Comparison of ENCODE assay signal across 38 cellular contexts in the genomic region with DNA sequence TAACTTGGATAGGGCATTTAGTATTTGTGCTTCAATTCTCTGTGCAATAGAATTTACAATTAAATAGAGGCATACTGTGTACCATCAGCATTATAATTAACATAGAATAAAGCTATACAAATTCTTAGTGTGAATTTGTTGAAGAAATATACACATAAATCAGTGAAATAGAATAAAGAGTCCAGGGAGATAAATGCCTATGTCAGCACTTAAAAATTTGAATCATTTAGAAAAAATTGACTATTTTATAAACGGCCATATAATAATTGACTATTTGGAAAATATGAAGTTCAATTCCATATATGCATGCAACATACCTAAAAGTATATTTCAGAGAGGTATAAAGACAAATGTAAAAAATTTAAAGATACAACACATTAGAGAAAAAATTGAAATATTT.
"Had no signal": no experiment of that assay in that cellular context is flagged by ENCODE, and none has a peak within 500 bp of the region (broad histone marks: within the 10 kb centered on the region; RNA-seq: fewer than 3 reads in every experiment).

No MANE protein-coding gene starts in this region.

- H3K4me3 ChIP-seq: ascending aorta, cardiac muscle cell had no signal

- H3K4me1 Mint-ChIP-seq: activated CD4-positive, alpha-beta memory T cell treated with anti-CD3 and anti-CD28 coated beads, Interleukin-2, amount 10 ng/mL, durations not matched to agents 7 days and 5 days; activated CD4-positive, alpha-beta T cell treated with anti-CD3 and anti-CD28 coated beads for 36 hours; activated CD4-positive, alpha-beta T cell treated with anti-CD3 and anti-CD28 coated beads, Interleukin-2, amount 10 ng/mL, durations not matched to agents 7 days and 5 days; activated CD8-positive, alpha-beta memory T cell treated with anti-CD3 and anti-CD28 coated beads, Interleukin-2, amount 10 ng/mL, durations not matched to agents 7 days and 5 days; activated naive CD4-positive, alpha-beta T cell treated with anti-CD3 and anti-CD28 coated beads, Interleukin-2, amount 10 ng/mL, durations not matched to agents 7 days and 5 days; activated naive CD4-positive, alpha-beta T cell treated with anti-CD3 and anti-CD28 coated beads, Interleukin-2, amount 50 U/mL, for 24 hours; activated naive CD8-positive, alpha-beta T cell treated with anti-CD3 and anti-CD28 coated beads, Interleukin-2, amount 50 U/mL, for 24 hours; brain; central memory CD8-positive, alpha-beta T cell had no signal

- DNase-seq: activated CD4-positive, alpha-beta memory T cell treated with anti-CD3 and anti-CD28 coated beads, Interleukin-2, amount 10 ng/mL, durations not matched to agents 7 days and 5 days; activated CD4-positive, alpha-beta T cell treated with anti-CD3 and anti-CD28 coated beads for 1 hour; activated CD4-positive, alpha-beta T cell treated with anti-CD3 and anti-CD28 coated beads for 36 hours; activated CD4-positive, alpha-beta T cell treated with anti-CD3 and anti-CD28 coated beads for 48 hours; activated CD4-positive, alpha-beta T cell treated with anti-CD3 and anti-CD28 coated beads, Interleukin-2, amount 10 ng/mL, durations not matched to agents 7 days and 5 days; activated CD4-positive, alpha-beta T cell treated with anti-CD3 and anti-CD28 coated beads, Interleukin-2, amount 50 U/mL, for 48 hours; activated CD4-positive, CD25-positive, alpha-beta regulatory T cell; activated CD8-positive, alpha-beta memory T cell treated with anti-CD3 and anti-CD28 coated beads for 24 hours; activated CD8-positive, alpha-beta memory T cell treated with anti-CD3 and anti-CD28 coated beads, Interleukin-2, amount 10 ng/mL, durations not matched to agents 7 days and 5 days; activated CD8-positive, alpha-beta memory T cell treated with anti-CD3 and anti-CD28 coated beads, Interleukin-2, amount 50 U/mL, for 48 hours; activated CD8-positive, alpha-beta T cell treated with anti-CD3 and anti-CD28 coated beads, Interleukin-2, amount 10 ng/mL, durations not matched to agents 7 days and 5 days; activated effector memory CD4-positive, alpha-beta T cell treated with Interleukin-2 at 50 U/mL for 16 hours; activated gamma-delta T cell; activated naive CD4-positive, alpha-beta T cell treated with anti-CD3 and anti-CD28 coated beads, Interleukin-2, amount 10 ng/mL, durations not matched to agents 7 days and 5 days; activated naive CD4-positive, alpha-beta T cell treated with Interleukin-2 at 50 U/mL for 16 hours; activated naive CD8-positive, alpha-beta T cell treated with anti-CD3 and anti-CD28 coated beads, Interleukin-2, amount 10 ng/mL, durations not matched to agents 7 days and 5 days; activated naive CD8-positive, alpha-beta T cell treated with anti-CD3 and anti-CD28 coated beads, Interleukin-2, amount 50 U/mL, for 24 hours; activated T-cell treated with anti-CD3 and anti-CD28 coated beads, Interleukin-2, amount 50 U/mL, for 24 hours; activated T-cell treated with anti-CD3 and anti-CD28 coated beads, Interleukin-2, amount 50 U/mL, for 48 hours; amygdala; anterior cingulate cortex; caudate nucleus; cerebellar nuclear complex; T-helper 2 cell; T-helper 9 cell; WERI-Rb-1 had no signal

- H3K4me1 ChIP-seq: ascending aorta had no signal

- H3K27ac ChIP-seq: ascending aorta, cardiac muscle cell, WERI-Rb-1 had no signal

- H3K27me3 ChIP-seq: ascending aorta, cardiac muscle cell had no signal

- FAIRE-seq: bronchial epithelial cell had no signal

- H3K4me3 Mint-ChIP-seq: activated CD4-positive, alpha-beta memory T cell treated with anti-CD3 and anti-CD28 coated beads, Interleukin-2, amount 10 ng/mL, durations not matched to agents 7 days and 5 days; activated CD4-positive, alpha-beta T cell treated with anti-CD3 and anti-CD28 coated beads for 36 hours; activated CD4-positive, alpha-beta T cell treated with anti-CD3 and anti-CD28 coated beads, Interleukin-2, amount 10 ng/mL, durations not matched to agents 7 days and 5 days; activated CD8-positive, alpha-beta memory T cell treated with anti-CD3 and anti-CD28 coated beads, Interleukin-2, amount 10 ng/mL, durations not matched to agents 7 days and 5 days; activated CD8-positive, alpha-beta T cell treated with anti-CD3 and anti-CD28 coated beads, Interleukin-2, amount 10 ng/mL, durations not matched to agents 7 days and 5 days; activated naive CD4-positive, alpha-beta T cell treated with anti-CD3 and anti-CD28 coated beads, Interleukin-2, amount 10 ng/mL, durations not matched to agents 7 days and 5 days; activated naive CD4-positive, alpha-beta T cell treated with anti-CD3 and anti-CD28 coated beads, Interleukin-2, amount 50 U/mL, for 24 hours; activated naive CD8-positive, alpha-beta T cell; activated naive CD8-positive, alpha-beta T cell treated with anti-CD3 and anti-CD28 coated beads, Interleukin-2, amount 10 ng/mL, durations not matched to agents 7 days and 5 days; activated naive CD8-positive, alpha-beta T cell treated with anti-CD3 and anti-CD28 coated beads, Interleukin-2, amount 50 U/mL, for 24 hours; activated T-cell treated with anti-CD3 and anti-CD28 coated beads, Interleukin-2, amount 50 U/mL, for 24 hours; brain; central memory CD8-positive, alpha-beta T cell; T-helper 1 cell treated with Interleukin-12 subunit alpha and Interleukin-12 subunit beta and Interleukin-4 antibody, amounts not matched to agents 30 μg/mL and 1 μg/mL, for 36 hours; T-helper 2 cell treated with Interferon-gamma antibody and Interleukin-4, amounts not matched to agents 5 μg/mL and 100 μg/mL, for 36 hours; WTC11 had no signal

- H3K9me3 ChIP-seq: ascending aorta had no signal

- H3K9me3 Mint-ChIP-seq: activated CD4-positive, alpha-beta memory T cell treated with anti-CD3 and anti-CD28 coated beads, Interleukin-2, amount 10 ng/mL, durations not matched to agents 7 days and 5 days; activated CD4-positive, alpha-beta T cell treated with anti-CD3 and anti-CD28 coated beads, Interleukin-2, amount 10 ng/mL, durations not matched to agents 7 days and 5 days; activated naive CD4-positive, alpha-beta T cell treated with anti-CD3 and anti-CD28 coated beads, Interleukin-2, amount 10 ng/mL, durations not matched to agents 7 days and 5 days; activated naive CD4-positive, alpha-beta T cell treated with anti-CD3 and anti-CD28 coated beads, Interleukin-2, amount 50 U/mL, for 24 hours; activated naive CD8-positive, alpha-beta T cell treated with anti-CD3 and anti-CD28 coated beads, Interleukin-2, amount 10 ng/mL, durations not matched to agents 7 days and 5 days; activated naive CD8-positive, alpha-beta T cell treated with anti-CD3 and anti-CD28 coated beads, Interleukin-2, amount 50 U/mL, for 24 hours; activated T-cell treated with anti-CD3 and anti-CD28 coated beads, Interleukin-2, amount 50 U/mL, for 24 hours; activated T-helper 2 cell treated with anti-CD3 and anti-CD28 coated beads, Interferon-gamma antibody, Interleukin-2, Interleukin-4, amounts not matched to agents 10 μg/mL and 5 μg/mL and 100 μg/mL, durations not matched to agents 14 hours and 24 hours and 36 hours; central memory CD8-positive, alpha-beta T cell; T-helper 1 cell treated with Interleukin-12 subunit alpha and Interleukin-12 subunit beta and Interleukin-4 antibody, amounts not matched to agents 30 μg/mL and 1 μg/mL, for 36 hours; T-helper 2 cell treated with Interferon-gamma antibody and Interleukin-4, amounts not matched to agents 5 μg/mL and 100 μg/mL, for 36 hours; WTC11 had no signal

- H3K36me3 Mint-ChIP-seq: activated CD8-positive, alpha-beta memory T cell treated with anti-CD3 and anti-CD28 coated beads, Interleukin-2, amount 10 ng/mL, durations not matched to agents 7 days and 5 days; activated naive CD4-positive, alpha-beta T cell treated with anti-CD3 and anti-CD28 coated beads, Interleukin-2, amount 10 ng/mL, durations not matched to agents 7 days and 5 days; activated naive CD4-positive, alpha-beta T cell treated with anti-CD3 and anti-CD28 coated beads, Interleukin-2, amount 50 U/mL, for 24 hours; activated naive CD8-positive, alpha-beta T cell; activated naive CD8-positive, alpha-beta T cell treated with anti-CD3 and anti-CD28 coated beads, Interleukin-2, amount 10 ng/mL, durations not matched to agents 7 days and 5 days; brain; WTC11 had no signal

- H3K27ac Mint-ChIP-seq: activated CD4-positive, alpha-beta memory T cell treated with anti-CD3 and anti-CD28 coated beads, Interleukin-2, amount 10 ng/mL, durations not matched to agents 7 days and 5 days; activated CD4-positive, alpha-beta T cell treated with anti-CD3 and anti-CD28 coated beads for 36 hours; activated CD4-positive, alpha-beta T cell treated with anti-CD3 and anti-CD28 coated beads, Interleukin-2, amount 10 ng/mL, durations not matched to agents 7 days and 5 days; activated CD8-positive, alpha-beta memory T cell treated with anti-CD3 and anti-CD28 coated beads, Interleukin-2, amount 10 ng/mL, durations not matched to agents 7 days and 5 days; activated CD8-positive, alpha-beta T cell treated with anti-CD3 and anti-CD28 coated beads, Interleukin-2, amount 10 ng/mL, durations not matched to agents 7 days and 5 days; activated naive CD4-positive, alpha-beta T cell treated with anti-CD3 and anti-CD28 coated beads, Interleukin-2, amount 10 ng/mL, durations not matched to agents 7 days and 5 days; activated naive CD4-positive, alpha-beta T cell treated with anti-CD3 and anti-CD28 coated beads, Interleukin-2, amount 50 U/mL, for 24 hours; activated naive CD8-positive, alpha-beta T cell; activated naive CD8-positive, alpha-beta T cell treated with anti-CD3 and anti-CD28 coated beads, Interleukin-2, amount 10 ng/mL, durations not matched to agents 7 days and 5 days; activated naive CD8-positive, alpha-beta T cell treated with anti-CD3 and anti-CD28 coated beads, Interleukin-2, amount 50 U/mL, for 24 hours; activated T-cell treated with anti-CD3 and anti-CD28 coated beads, Interleukin-2, amount 50 U/mL, for 24 hours; activated T-helper 2 cell treated with anti-CD3 and anti-CD28 coated beads, Interferon-gamma antibody, Interleukin-2, Interleukin-4, amounts not matched to agents 10 μg/mL and 5 μg/mL and 100 μg/mL, durations not matched to agents 14 hours and 24 hours and 36 hours; brain; T-helper 1 cell treated with Interleukin-12 subunit alpha and Interleukin-12 subunit beta and Interleukin-4 antibody, amounts not matched to agents 30 μg/mL and 1 μg/mL, for 36 hours; T-helper 2 cell treated with Interferon-gamma antibody and Interleukin-4, amounts not matched to agents 5 μg/mL and 100 μg/mL, for 36 hours; WTC11 had no signal

- H3K27me3 Mint-ChIP-seq: activated CD4-positive, alpha-beta memory T cell treated with anti-CD3 and anti-CD28 coated beads, Interleukin-2, amount 10 ng/mL, durations not matched to agents 7 days and 5 days; activated CD4-positive, alpha-beta T cell treated with anti-CD3 and anti-CD28 coated beads for 36 hours; activated CD4-positive, alpha-beta T cell treated with anti-CD3 and anti-CD28 coated beads, Interleukin-2, amount 10 ng/mL, durations not matched to agents 7 days and 5 days; activated CD8-positive, alpha-beta memory T cell treated with anti-CD3 and anti-CD28 coated beads, Interleukin-2, amount 10 ng/mL, durations not matched to agents 7 days and 5 days; activated naive CD4-positive, alpha-beta T cell treated with anti-CD3 and anti-CD28 coated beads, Interleukin-2, amount 50 U/mL, for 24 hours; activated naive CD8-positive, alpha-beta T cell; activated naive CD8-positive, alpha-beta T cell treated with anti-CD3 and anti-CD28 coated beads, Interleukin-2, amount 10 ng/mL, durations not matched to agents 7 days and 5 days; activated naive CD8-positive, alpha-beta T cell treated with anti-CD3 and anti-CD28 coated beads, Interleukin-2, amount 50 U/mL, for 24 hours; activated T-cell treated with anti-CD3 and anti-CD28 coated beads, Interleukin-2, amount 50 U/mL, for 24 hours; central memory CD8-positive, alpha-beta T cell had no signal

- ATAC-seq: activated CD4-positive, alpha-beta T cell treated with anti-CD3 and anti-CD28 coated beads for 36 hours; activated CD4-positive, CD25-positive, alpha-beta regulatory T cell treated with anti-CD3 and anti-CD28 coated beads, Interleukin-2, amount 50 U/mL, for 24 hours; activated CD8-positive, alpha-beta memory T cell treated with anti-CD3 and anti-CD28 coated beads, Interleukin-2, amount 10 ng/mL, durations not matched to agents 7 days and 5 days; activated CD8-positive, alpha-beta T cell treated with anti-CD3 and anti-CD28 coated beads, Interleukin-2, amount 10 ng/mL, durations not matched to agents 7 days and 5 days; activated naive CD8-positive, alpha-beta T cell treated with anti-CD3 and anti-CD28 coated beads, Interleukin-2, amount 50 U/mL, for 24 hours; WTC11 had no signal

- H3K36me3 ChIP-seq: ascending aorta, cardiac muscle cell, WERI-Rb-1 had no signal
